In genomic region chr9:12554636-12555035, GRCh38 we compare ENCODE assay signal across 12 cellular contexts.
DNase-seq lines count a peak whose midpoint lies in the region; ATAC-seq lines count a peak whose summit lies in the region.
"Had no signal": no experiment of that assay in that cellular context is flagged by ENCODE, and none has a peak within 500 bp of the region (broad histone marks: within the 10 kb centered on the region; RNA-seq: fewer than 3 reads in every experiment).

No MANE protein-coding gene starts in this region.

- no peaks in the 10 kb centered on the region for H3K27me3 ChIP-seq in effector memory CD4-positive, alpha-beta T cell (replicated peaks; ENCODE audit: control insufficient read depth, insufficient read depth, low read length, poor library complexity, severe bottlenecking)

- no peak for ATAC-seq in GM19395 (IDR thresholded peaks at IDR 0.05; ENCODE audit: unreplicated experiment)
- ATAC-seq in GM21723 (IDR thresholded peaks at IDR 0.05; ENCODE audit: unreplicated experiment): no peak
- ATAC-seq: left cardiac atrium, psoas muscle had no signal

- no peak overlapping the region for H3K27ac ChIP-seq in effector memory CD4-positive, alpha-beta T cell (ENCODE audit: insufficient read depth, low read length, poor library complexity, severe bottlenecking)
- H3K27ac ChIP-seq: psoas muscle had no signal

- H3K9me3 ChIP-seq in effector memory CD4-positive, alpha-beta T cell (ENCODE audit: control insufficient read depth, low read length): no peaks in the 10 kb centered on the region
- H3K9me3 ChIP-seq: psoas muscle had no signal

- H3K4me3 ChIP-seq in effector memory CD4-positive, alpha-beta T cell (ENCODE audit: insufficient read depth, low read depth, low read length, poor library complexity, severe bottlenecking): no peak overlapping the region
- H3K4me3 ChIP-seq: psoas muscle had no signal

- no peaks in the 10 kb centered on the region for H3K4me1 ChIP-seq in effector memory CD4-positive, alpha-beta T cell (ENCODE audit: control insufficient read depth, insufficient read depth, low read length, poor library complexity, severe bottlenecking)
- H3K4me1 ChIP-seq: psoas muscle had no signal

- no peaks in the 10 kb centered on the region for H3K36me3 ChIP-seq in effector memory CD4-positive, alpha-beta T cell (ENCODE audit: control insufficient read depth, insufficient read depth, low read length)

- DNase-seq in ELR (ENCODE audit: low read depth) (peak; percentile 6), MV-4-11 (lab: John Stamatoyannopoulos, UW) (peak; percentile 16), astrocyte of the hippocampus (ENCODE audit: low read depth, low spot score) (peak; percentile 29), lung microvascular endothelial cell (ENCODE audit: low read depth in 2 of 2) (peak; percentile 26 to 33), cerebellar nuclear complex (lab: John Stamatoyannopoulos, UW) (no peak)
- no peak for DNase-seq in effector memory CD4-positive, alpha-beta T cell
- DNase-seq: GDM1, left cardiac atrium, NCI-H1436 treated with DMSO at 0.1 percent for 48 hours, psoas muscle had no signal

Comparison
In these comparisons a context has a peak if more than half of its experiments do, and no peak if none do; other contexts are left out.
1. DNase-seq: peak in ELR (single experiment), MV-4-11 (single experiment), astrocyte of the hippocampus (single experiment) and lung microvascular endothelial cell (2 of 2); none in effector memory CD4-positive, alpha-beta T cell (0 of 3) and cerebellar nuclear complex (0 of 2).